In genomic region chr4:23937173-23937572, GRCh38 we compare ENCODE assay signal across 15 cellular contexts. TPM values are rescaled to one million over a fixed set of nuclear protein-coding genes. Genes with fewer than 3 reads are reported as not detected.
"Had no signal": no experiment of that assay in that cellular context is flagged by ENCODE, and none has a peak within 500 bp of the region (broad histone marks: within the 10 kb centered on the region; RNA-seq: fewer than 3 reads in every experiment).

No MANE protein-coding gene starts in this region.

- H3K27ac ChIP-seq: psoas muscle had no signal

- DNase-seq: activated CD4-positive, alpha-beta T cell treated with anti-CD3 and anti-CD28 coated beads, Interleukin-2, amount 10 ng/mL, durations not matched to agents 7 days and 5 days; activated CD4-positive, CD25-positive, alpha-beta regulatory T cell; activated CD8-positive, alpha-beta memory T cell treated with anti-CD3 and anti-CD28 coated beads for 24 hours; activated naive CD4-positive, alpha-beta T cell; activated naive CD8-positive, alpha-beta T cell treated with anti-CD3 and anti-CD28 coated beads, Interleukin-2, amount 10 ng/mL, durations not matched to agents 7 days and 5 days; dermis blood vessel endothelial cell; effector memory CD8-positive, alpha-beta T cell; glutamatergic neuron; nephron progenitor cell; occipital lobe; psoas muscle; SW 1271 had no signal

- H3K4me3 ChIP-seq: psoas muscle had no signal

- H3K9me3 ChIP-seq: psoas muscle had no signal

- ATAC-seq: effector memory CD8-positive, alpha-beta T cell; psoas muscle; sciatic nerve; stimulated activated effector memory CD8-positive, alpha-beta T cell treated with anti-CD3 and anti-CD28 coated beads, Interleukin-12 subunit alpha, Interleukin-12 subunit beta, amount 100 ng/mL, for 72 hours had no signal

RNA-seq across cellular contexts. Expression of gene PPARGC1A, which starts 47.3 kb away (rescaled TPM):
- total RNA-seq: activated CD4-positive, alpha-beta T cell treated with anti-CD3 and anti-CD28 coated beads, Interleukin-2, amount 10 ng/mL, durations not matched to agents 7 days and 5 days; activated naive CD8-positive, alpha-beta T cell treated with anti-CD3 and anti-CD28 coated beads, Interleukin-2, amount 10 ng/mL, durations not matched to agents 7 days and 5 days; T-helper 2 cell treated with Interferon-gamma antibody and Interleukin-4, amounts not matched to agents 100 ng/mL and 5 ng/mL, for 36 hours had no signal
